Comparison of ENCODE assay signal across 21 cellular contexts in genomic region chr2:847669-848068, GRCh38.
"Had no signal": no experiment of that assay in that cellular context is flagged by ENCODE, and none has a peak within 500 bp of the region (broad histone marks: within the 10 kb centered on the region; RNA-seq: fewer than 3 reads in every experiment).

No MANE protein-coding gene starts in this region.

- H3K9me3 Mint-ChIP-seq: dendritic cell treated with granulocyte-macrophage colony-stimulating factor and Interleukin-4, amounts not matched to agents 40 ng/mL and 50 ng/mL, for 4 days; nephron progenitor cell; stimulated activated memory B cell treated with anti-CD40 and anti-IgM and Interleukin-4, amounts not matched to agents 10 μg/mL and 1 μg/mL and 100 μg/mL, for 72 hours; stimulated activated naive CD8-positive, alpha-beta T cell treated with anti-CD3 and anti-CD28 coated beads, Interleukin-15, Interleukin-2, amounts not matched to agents 100 ng/mL and 50 ng/mL, for 24 hours had no signal

- H3K27ac Mint-ChIP-seq: dendritic cell treated with granulocyte-macrophage colony-stimulating factor and Interleukin-4, amounts not matched to agents 40 ng/mL and 50 ng/mL, for 4 days; naive thymus-derived CD4-positive, alpha-beta T cell; nephron progenitor cell; stimulated activated memory B cell treated with anti-CD40 and anti-IgM and Interleukin-4, amounts not matched to agents 10 μg/mL and 1 μg/mL and 100 μg/mL, for 72 hours; stimulated activated naive CD8-positive, alpha-beta T cell treated with anti-CD3 and anti-CD28 coated beads, Interleukin-15, Interleukin-2, amounts not matched to agents 100 ng/mL and 50 ng/mL, for 24 hours had no signal

- H3K4me1 Mint-ChIP-seq: stimulated activated memory B cell treated with anti-CD40 and anti-IgM and Interleukin-4, amounts not matched to agents 10 μg/mL and 1 μg/mL and 100 μg/mL, for 72 hours had no signal

- H3K36me3 Mint-ChIP-seq: naive thymus-derived CD4-positive, alpha-beta T cell; stimulated activated memory B cell treated with anti-CD40 and anti-IgM and Interleukin-4, amounts not matched to agents 10 μg/mL and 1 μg/mL and 100 μg/mL, for 72 hours had no signal

- DNase-seq: erythroblast; foreskin melanocyte; head of caudate nucleus; hippocampal formation; kidney glomerular epithelial cell; mammary epithelial cell; naive thymus-derived CD4-positive, alpha-beta T cell; nephron progenitor cell; psoas muscle; retina; spleen; stimulated activated CD4-positive, alpha-beta T cell treated with anti-CD3 and anti-CD28 coated beads, Interleukin-15, amount 100 ng/mL, for 24 hours; stimulated activated CD4-positive, alpha-beta T cell treated with anti-CD3 and anti-CD28 coated beads, Interleukin-1b, Interleukin-23, amount 100 ng/mL, for 48 hours; stimulated activated CD4-positive, alpha-beta T cell treated with anti-CD3 and anti-CD28 coated beads, Interleukin-4, amount 100 ng/mL, for 24 hours; tibial artery; upper lobe of left lung had no signal

- H3K27ac ChIP-seq: parathyroid adenoma, psoas muscle, spleen, tibial artery, upper lobe of left lung, vagina had no signal

- H3K27me3 Mint-ChIP-seq: dendritic cell treated with granulocyte-macrophage colony-stimulating factor and Interleukin-4, amounts not matched to agents 40 ng/mL and 50 ng/mL, for 4 days; stimulated activated memory B cell treated with anti-CD40 and anti-IgM and Interleukin-4, amounts not matched to agents 10 μg/mL and 1 μg/mL and 100 μg/mL, for 72 hours had no signal

- H3K4me3 Mint-ChIP-seq: dendritic cell treated with granulocyte-macrophage colony-stimulating factor and Interleukin-4, amounts not matched to agents 40 ng/mL and 50 ng/mL, for 4 days; naive thymus-derived CD4-positive, alpha-beta T cell; nephron progenitor cell; stimulated activated memory B cell treated with anti-CD40 and anti-IgM and Interleukin-4, amounts not matched to agents 10 μg/mL and 1 μg/mL and 100 μg/mL, for 72 hours; stimulated activated naive CD8-positive, alpha-beta T cell treated with anti-CD3 and anti-CD28 coated beads, Interleukin-15, Interleukin-2, amounts not matched to agents 100 ng/mL and 50 ng/mL, for 24 hours had no signal
